21 cellular contexts compared by ENCODE assay signal in the genomic region with DNA sequence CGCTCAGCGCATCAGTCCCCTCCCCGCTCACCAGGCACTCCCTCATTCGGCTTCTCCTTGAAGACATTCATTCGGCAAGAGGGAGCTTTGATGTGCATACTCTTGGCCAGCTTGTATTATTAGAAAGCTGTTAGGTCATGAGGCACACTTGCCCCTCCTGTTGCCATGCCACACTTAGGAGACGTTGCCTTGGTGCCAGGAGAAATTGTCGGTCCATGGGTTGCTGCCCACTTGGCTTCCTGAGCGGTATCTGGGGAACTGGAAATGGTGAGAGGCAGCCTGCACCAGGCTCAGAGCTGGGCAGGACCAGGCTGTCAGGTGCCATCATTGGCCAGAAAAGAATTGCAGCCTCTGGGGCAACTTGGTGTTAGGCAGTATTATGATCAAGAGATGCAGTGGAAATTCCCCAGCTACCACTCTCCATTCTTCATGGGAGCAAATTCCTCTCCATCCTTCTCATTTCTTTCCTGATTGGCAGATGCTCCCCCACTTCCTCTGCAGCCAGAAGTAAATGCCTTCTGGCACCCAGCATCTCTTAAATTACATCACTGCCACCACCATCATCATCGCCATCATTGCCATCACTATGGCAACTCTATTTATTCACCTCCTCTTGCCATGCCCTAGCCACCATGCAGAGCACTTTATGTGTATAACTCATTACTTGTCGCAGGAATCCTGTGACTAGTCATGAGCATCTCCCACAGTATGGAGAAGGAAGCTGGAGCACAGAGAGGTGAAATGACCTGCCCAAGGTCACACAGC. TPM values are rescaled to one million over a fixed set of nuclear protein-coding genes. Genes with fewer than 3 reads are reported as not detected.
DNase-seq lines count a peak whose midpoint lies in the region; ATAC-seq and TF ChIP-seq lines count a peak whose summit lies in the region.
"Had no signal": no experiment of that assay in that cellular context is flagged by ENCODE, and none has a peak within 500 bp of the region (broad histone marks: within the 10 kb centered on the region; RNA-seq: fewer than 3 reads in every experiment).

No MANE protein-coding gene starts in this region.

- no peak overlapping the region for H3K27ac Mint-ChIP-seq in nephron progenitor cell
- H3K27ac Mint-ChIP-seq: activated naive CD4-positive, alpha-beta T cell treated with anti-CD3 and anti-CD28 coated beads, Interleukin-2, amount 50 U/mL, for 24 hours; CD4-positive, alpha-beta memory T cell had no signal

- H3K9me3 Mint-ChIP-seq in nephron progenitor cell: no peaks in the 10 kb centered on the region
- H3K9me3 Mint-ChIP-seq in activated T-cell treated with anti-CD3 and anti-CD28 coated beads, Interleukin-2, amount 50 U/mL, for 4 hours: no peaks in the 10 kb centered on the region
- H3K9me3 Mint-ChIP-seq: activated naive CD4-positive, alpha-beta T cell treated with anti-CD3 and anti-CD28 coated beads, Interleukin-2, amount 50 U/mL, for 24 hours; CD4-positive, alpha-beta memory T cell had no signal

- H3K4me1 Mint-ChIP-seq in nephron progenitor cell: peaks cover 65% of the 10 kb centered on the region
- peaks cover 6% of the 10 kb centered on the region for H3K4me1 Mint-ChIP-seq in activated T-cell treated with anti-CD3 and anti-CD28 coated beads, Interleukin-2, amount 50 U/mL, for 4 hours (ENCODE audit: low read depth)

- peak; percentile 68 for DNase-seq in Ammon's horn (ENCODE audit: low spot score)
- peak; percentile 78 for DNase-seq in NCI-H226
- DNase-seq in coronary artery (ENCODE audit: low spot score): peak; percentile 84
- DNase-seq in nephron progenitor cell: no peak
- DNase-seq in NCI-H128 (lab: John Stamatoyannopoulos, UW; ENCODE audit: unreplicated experiment): no peak
- no peak for DNase-seq in NCI-H2107 treated with DMSO at 0.1 percent for 48 hours (lab: John Stamatoyannopoulos, UW; ENCODE audit: unreplicated experiment)
- no peak for DNase-seq in activated T-cell treated with anti-CD3 and anti-CD28 coated beads, Interleukin-2, amount 50 U/mL, for 4 hours
- DNase-seq: ACHN; CD4-positive, alpha-beta memory T cell; effector CD4-positive, alpha-beta T cell; GM23248; NCI-H146; NCI-H446; stimulated activated naive CD4-positive, alpha-beta T cell treated with Interleukin-2 at 50 U/mL for 16 hours; SW 1271 had no signal

- no peak for ATAC-seq in activated T-cell treated with anti-CD3 and anti-CD28 coated beads, Interleukin-2, amount 50 U/mL, for 4 hours
- ATAC-seq in GM18520 (IDR thresholded peaks at IDR 0.05; ENCODE audit: unreplicated experiment): no peak
- ATAC-seq: right lobe of liver had no signal

- H3K4me3 ChIP-seq in coronary artery: no peak overlapping the region
- H3K4me3 ChIP-seq: GM23248, right lobe of liver, upper lobe of left lung had no signal

- no peaks in the 10 kb centered on the region for H3K36me3 Mint-ChIP-seq in nephron progenitor cell (ENCODE audit: low read depth)
- no peaks in the 10 kb centered on the region for H3K36me3 Mint-ChIP-seq in activated T-cell treated with anti-CD3 and anti-CD28 coated beads, Interleukin-2, amount 50 U/mL, for 4 hours (ENCODE audit: insufficient read depth)
- H3K36me3 Mint-ChIP-seq: activated naive CD4-positive, alpha-beta T cell treated with anti-CD3 and anti-CD28 coated beads, Interleukin-2, amount 50 U/mL, for 24 hours; CD4-positive, alpha-beta memory T cell had no signal

- H3K4me3 Mint-ChIP-seq in nephron progenitor cell: peak overlapping the region; percentile 4
- H3K4me3 Mint-ChIP-seq in activated T-cell treated with anti-CD3 and anti-CD28 coated beads, Interleukin-2, amount 50 U/mL, for 4 hours: no peak overlapping the region
- H3K4me3 Mint-ChIP-seq: activated naive CD4-positive, alpha-beta T cell treated with anti-CD3 and anti-CD28 coated beads, Interleukin-2, amount 50 U/mL, for 24 hours; CD4-positive, alpha-beta memory T cell had no signal

- TF ChIP-seq CTCF in coronary artery (IDR thresholded peaks at IDR 0.05): no peak
- TF ChIP-seq CTCF in nephron progenitor cell (IDR thresholded peaks at IDR 0.05): no peak

- peak overlapping the region; percentile 72 to 94 for H3K27ac ChIP-seq in coronary artery
- H3K27ac ChIP-seq: GM23248, neutrophil, right lobe of liver, upper lobe of left lung had no signal

- H3K27me3 Mint-ChIP-seq in nephron progenitor cell (ENCODE audit: low read depth, poor library complexity): peaks cover 10% of the 10 kb centered on the region
- H3K27me3 Mint-ChIP-seq in activated T-cell treated with anti-CD3 and anti-CD28 coated beads, Interleukin-2, amount 50 U/mL, for 4 hours (ENCODE audit: low read depth): peaks cover 26% of the 10 kb centered on the region

RNA-seq across cellular contexts. Expression of gene CABP1, which starts 12.4 kb away (rescaled TPM):
- total RNA-seq in activated T-cell treated with anti-CD3 and anti-CD28 coated beads, Interleukin-2, amount 50 U/mL, for 4 hours: under 1 TPM in 2 of 3 donors, not detected in 1; 0.18 to 0.26 TPM
- total RNA-seq: CD4-positive, alpha-beta memory T cell; fibroblast of lung; GM23248 had no signal

RNA-seq across cellular contexts. Expression of gene MLEC, which starts 34.1 kb away (rescaled TPM):
- 100 to 1,000 TPM; 153 to 172 (median 153) TPM for total RNA-seq in activated T-cell treated with anti-CD3 and anti-CD28 coated beads, Interleukin-2, amount 50 U/mL, for 4 hours

RNA-seq across cellular contexts. Expression of gene UNC119B, which starts 57.4 kb away (rescaled TPM):
- 10 to 100 TPM; 17.0 to 20.4 (median 17.0) TPM for total RNA-seq in activated T-cell treated with anti-CD3 and anti-CD28 coated beads, Interleukin-2, amount 50 U/mL, for 4 hours

Comparison
In these comparisons a context has a peak if more than half of its experiments do, and no peak if none do; other contexts are left out.
1. DNase-seq: peak in Ammon's horn (single experiment), NCI-H226 (single experiment) and coronary artery (single experiment); none in nephron progenitor cell (single experiment), NCI-H128 (single experiment), NCI-H2107 treated with DMSO at 0.1 percent for 48 hours (single experiment) and activated T-cell treated with anti-CD3 and anti-CD28 coated beads, Interleukin-2, amount 50 U/mL, for 4 hours (single experiment).